ENCODE assay signal across 1 cellular context in the genomic region with DNA sequence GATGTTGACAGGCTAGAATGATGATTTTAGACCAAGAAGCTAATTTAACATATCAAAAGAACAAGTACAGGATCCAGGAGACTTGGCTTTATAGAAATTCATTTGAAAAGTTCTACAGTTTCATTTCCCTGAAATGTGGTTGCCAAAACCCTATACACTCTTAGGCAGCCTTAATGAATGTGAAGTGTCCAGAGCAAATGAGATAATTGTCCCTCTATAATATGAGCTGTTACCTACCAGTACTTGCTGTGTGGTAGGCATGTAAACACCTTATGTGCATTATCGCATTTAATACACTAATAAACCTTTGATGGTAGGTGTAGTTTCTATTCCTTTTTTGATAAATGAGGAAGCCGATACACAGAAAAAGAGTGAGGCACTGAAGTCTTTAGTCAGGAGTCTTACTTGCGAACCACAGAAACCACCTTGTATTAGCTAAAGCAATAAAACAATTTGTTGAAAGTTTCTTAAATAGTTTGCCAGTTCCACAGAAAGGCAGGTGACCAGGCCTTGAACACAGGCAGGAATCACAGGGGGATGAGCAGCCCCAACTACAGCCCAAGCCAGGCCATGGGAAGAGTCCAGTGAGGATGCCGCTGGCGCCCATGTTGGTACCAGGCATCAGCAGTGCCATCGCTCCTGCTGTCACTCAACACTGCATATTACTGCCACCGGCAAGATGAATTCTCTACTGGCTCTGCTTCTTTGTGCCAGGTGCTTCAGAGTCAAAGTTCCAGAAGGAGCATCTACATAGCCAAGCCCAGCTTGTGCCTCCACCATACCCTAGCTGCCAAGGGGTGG.
TF ChIP-seq lines count a peak whose summit lies in the region.

No MANE protein-coding gene starts in this region.

TF ChIP-seq in GM12878, 131 proteins besides CTCF, POLR2A, EP300 and RAD21 (continued from another document):
- TF ChIP-seq, protein P1, sequence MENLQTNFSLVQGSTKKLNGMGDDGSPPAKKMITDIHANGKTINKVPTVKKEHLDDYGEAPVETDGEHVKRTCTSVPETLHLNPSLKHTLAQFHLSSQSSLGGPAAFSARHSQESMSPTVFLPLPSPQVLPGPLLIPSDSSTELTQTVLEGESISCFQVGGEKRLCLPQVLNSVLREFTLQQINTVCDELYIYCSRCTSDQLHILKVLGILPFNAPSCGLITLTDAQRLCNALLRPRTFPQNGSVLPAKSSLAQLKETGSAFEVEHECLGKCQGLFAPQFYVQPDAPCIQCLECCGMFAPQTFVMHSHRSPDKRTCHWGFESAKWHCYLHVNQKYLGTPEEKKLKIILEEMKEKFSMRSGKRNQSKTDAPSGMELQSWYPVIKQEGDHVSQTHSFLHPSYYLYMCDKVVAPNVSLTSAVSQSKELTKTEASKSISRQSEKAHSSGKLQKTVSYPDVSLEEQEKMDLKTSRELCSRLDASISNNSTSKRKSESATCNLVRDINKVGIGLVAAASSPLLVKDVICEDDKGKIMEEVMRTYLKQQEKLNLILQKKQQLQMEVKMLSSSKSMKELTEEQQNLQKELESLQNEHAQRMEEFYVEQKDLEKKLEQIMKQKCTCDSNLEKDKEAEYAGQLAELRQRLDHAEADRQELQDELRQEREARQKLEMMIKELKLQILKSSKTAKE (IDR thresholded peaks at IDR 0.05; ENCODE audit: low read depth, poor library complexity, severe bottlenecking): peak; percentile 67
- TF ChIP-seq ATF7 (IDR thresholded peaks at IDR 0.05; ENCODE audit: low read depth): peak; percentile 85
- TF ChIP-seq, protein P2, sequence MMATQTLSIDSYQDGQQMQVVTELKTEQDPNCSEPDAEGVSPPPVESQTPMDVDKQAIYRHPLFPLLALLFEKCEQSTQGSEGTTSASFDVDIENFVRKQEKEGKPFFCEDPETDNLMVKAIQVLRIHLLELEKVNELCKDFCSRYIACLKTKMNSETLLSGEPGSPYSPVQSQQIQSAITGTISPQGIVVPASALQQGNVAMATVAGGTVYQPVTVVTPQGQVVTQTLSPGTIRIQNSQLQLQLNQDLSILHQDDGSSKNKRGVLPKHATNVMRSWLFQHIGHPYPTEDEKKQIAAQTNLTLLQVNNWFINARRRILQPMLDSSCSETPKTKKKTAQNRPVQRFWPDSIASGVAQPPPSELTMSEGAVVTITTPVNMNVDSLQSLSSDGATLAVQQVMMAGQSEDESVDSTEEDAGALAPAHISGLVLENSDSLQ (IDR thresholded peaks at IDR 0.05): peak; percentile 89
- TF ChIP-seq, protein P3, sequence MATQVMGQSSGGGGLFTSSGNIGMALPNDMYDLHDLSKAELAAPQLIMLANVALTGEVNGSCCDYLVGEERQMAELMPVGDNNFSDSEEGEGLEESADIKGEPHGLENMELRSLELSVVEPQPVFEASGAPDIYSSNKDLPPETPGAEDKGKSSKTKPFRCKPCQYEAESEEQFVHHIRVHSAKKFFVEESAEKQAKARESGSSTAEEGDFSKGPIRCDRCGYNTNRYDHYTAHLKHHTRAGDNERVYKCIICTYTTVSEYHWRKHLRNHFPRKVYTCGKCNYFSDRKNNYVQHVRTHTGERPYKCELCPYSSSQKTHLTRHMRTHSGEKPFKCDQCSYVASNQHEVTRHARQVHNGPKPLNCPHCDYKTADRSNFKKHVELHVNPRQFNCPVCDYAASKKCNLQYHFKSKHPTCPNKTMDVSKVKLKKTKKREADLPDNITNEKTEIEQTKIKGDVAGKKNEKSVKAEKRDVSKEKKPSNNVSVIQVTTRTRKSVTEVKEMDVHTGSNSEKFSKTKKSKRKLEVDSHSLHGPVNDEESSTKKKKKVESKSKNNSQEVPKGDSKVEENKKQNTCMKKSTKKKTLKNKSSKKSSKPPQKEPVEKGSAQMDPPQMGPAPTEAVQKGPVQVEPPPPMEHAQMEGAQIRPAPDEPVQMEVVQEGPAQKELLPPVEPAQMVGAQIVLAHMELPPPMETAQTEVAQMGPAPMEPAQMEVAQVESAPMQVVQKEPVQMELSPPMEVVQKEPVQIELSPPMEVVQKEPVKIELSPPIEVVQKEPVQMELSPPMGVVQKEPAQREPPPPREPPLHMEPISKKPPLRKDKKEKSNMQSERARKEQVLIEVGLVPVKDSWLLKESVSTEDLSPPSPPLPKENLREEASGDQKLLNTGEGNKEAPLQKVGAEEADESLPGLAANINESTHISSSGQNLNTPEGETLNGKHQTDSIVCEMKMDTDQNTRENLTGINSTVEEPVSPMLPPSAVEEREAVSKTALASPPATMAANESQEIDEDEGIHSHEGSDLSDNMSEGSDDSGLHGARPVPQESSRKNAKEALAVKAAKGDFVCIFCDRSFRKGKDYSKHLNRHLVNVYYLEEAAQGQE (IDR thresholded peaks at IDR 0.05; ENCODE audit: low read depth, low read length): no peak
- TF ChIP-seq CBX5 (IDR thresholded peaks at IDR 0.05; ENCODE audit: low read depth): 0 out of 2 replicates have a peak, but pooled peaks have one; percentile 64
- TF ChIP-seq SIN3A (IDR thresholded peaks at IDR 0.05; ENCODE audit: low read depth, low read length): no peak
- TF ChIP-seq, protein P4, sequence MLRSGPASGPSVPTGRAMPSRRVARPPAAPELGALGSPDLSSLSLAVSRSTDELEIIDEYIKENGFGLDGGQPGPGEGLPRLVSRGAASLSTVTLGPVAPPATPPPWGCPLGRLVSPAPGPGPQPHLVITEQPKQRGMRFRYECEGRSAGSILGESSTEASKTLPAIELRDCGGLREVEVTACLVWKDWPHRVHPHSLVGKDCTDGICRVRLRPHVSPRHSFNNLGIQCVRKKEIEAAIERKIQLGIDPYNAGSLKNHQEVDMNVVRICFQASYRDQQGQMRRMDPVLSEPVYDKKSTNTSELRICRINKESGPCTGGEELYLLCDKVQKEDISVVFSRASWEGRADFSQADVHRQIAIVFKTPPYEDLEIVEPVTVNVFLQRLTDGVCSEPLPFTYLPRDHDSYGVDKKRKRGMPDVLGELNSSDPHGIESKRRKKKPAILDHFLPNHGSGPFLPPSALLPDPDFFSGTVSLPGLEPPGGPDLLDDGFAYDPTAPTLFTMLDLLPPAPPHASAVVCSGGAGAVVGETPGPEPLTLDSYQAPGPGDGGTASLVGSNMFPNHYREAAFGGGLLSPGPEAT (IDR thresholded peaks at IDR 0.05; ENCODE audit: low read depth): peak; percentile 76; the same call in 1 of the 2 replicates
- 0 out of 2 replicates have a peak, but pooled peaks have one; percentile 30 for TF ChIP-seq MTA3 (IDR thresholded peaks at IDR 0.05; ENCODE audit: borderline replicate concordance, low read length)
- TF ChIP-seq, protein P5, sequence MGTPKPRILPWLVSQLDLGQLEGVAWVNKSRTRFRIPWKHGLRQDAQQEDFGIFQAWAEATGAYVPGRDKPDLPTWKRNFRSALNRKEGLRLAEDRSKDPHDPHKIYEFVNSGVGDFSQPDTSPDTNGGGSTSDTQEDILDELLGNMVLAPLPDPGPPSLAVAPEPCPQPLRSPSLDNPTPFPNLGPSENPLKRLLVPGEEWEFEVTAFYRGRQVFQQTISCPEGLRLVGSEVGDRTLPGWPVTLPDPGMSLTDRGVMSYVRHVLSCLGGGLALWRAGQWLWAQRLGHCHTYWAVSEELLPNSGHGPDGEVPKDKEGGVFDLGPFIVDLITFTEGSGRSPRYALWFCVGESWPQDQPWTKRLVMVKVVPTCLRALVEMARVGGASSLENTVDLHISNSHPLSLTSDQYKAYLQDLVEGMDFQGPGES (IDR thresholded peaks at IDR 0.05): no peak
- no peak for TF ChIP-seq NFYA (IDR thresholded peaks at IDR 0.05; ENCODE audit: borderline replicate concordance, low read depth, low read length)
- no peak for TF ChIP-seq EZH2 (IDR thresholded peaks at IDR 0.05; ENCODE audit: borderline replicate concordance, control insufficient read depth, low read depth, low read length)
- TF ChIP-seq STAT1 (conservative IDR thresholded peaks at IDR 0.05): no peak
